In genomic region chr2:161327582-161327981, GRCh38 we compare ENCODE assay signal across 1 cellular context.
TF ChIP-seq lines count a peak whose summit lies in the region.

No MANE protein-coding gene starts in this region.

TF ChIP-seq in K562, 482 proteins besides CTCF, POLR2A, EP300 and RAD21 (continued from another document):
- TF ChIP-seq HOMEZ (CRISPR knock-in tag; IDR thresholded peaks at IDR 0.05) (no peak), ATF3 (IDR thresholded peaks at IDR 0.05) (peak; percentile 60; the same call in 1 of the 2 replicates), ATF3 (CRISPR knock-in tag; conservative IDR thresholded peaks at IDR 0.05) (no peak), KDM4B (IDR thresholded peaks at IDR 0.05; ENCODE audit: borderline replicate concordance in 2 of 2, low read depth in 1 of 2) (no peak), MTA2 (IDR thresholded peaks at IDR 0.05; ENCODE audit: low read depth) (no peak), POLR2AphosphoS5 (IDR thresholded peaks at IDR 0.05; ENCODE audit: control insufficient read depth, insufficient read depth, low read depth, low read length) (0 out of 2 replicates have a peak, but pooled peaks have one; percentile 15), TFAM (CRISPR knock-in tag; conservative IDR thresholded peaks at IDR 0.05) (no peak), RFX7 (CRISPR knock-in tag; IDR thresholded peaks at IDR 0.05) (no peak), SUPT5H (IDR thresholded peaks at IDR 0.05) (0 out of 2 replicates have a peak, but pooled peaks have one; percentile 18), SMAD2 (IDR thresholded peaks at IDR 0.05; ENCODE audit: low read depth, low read length) (no peak), ZNF121 (CRISPR knock-in tag; conservative IDR thresholded peaks at IDR 0.05) (no peak)
